ENCODE assay signal across 1 cellular context in the genomic region with DNA sequence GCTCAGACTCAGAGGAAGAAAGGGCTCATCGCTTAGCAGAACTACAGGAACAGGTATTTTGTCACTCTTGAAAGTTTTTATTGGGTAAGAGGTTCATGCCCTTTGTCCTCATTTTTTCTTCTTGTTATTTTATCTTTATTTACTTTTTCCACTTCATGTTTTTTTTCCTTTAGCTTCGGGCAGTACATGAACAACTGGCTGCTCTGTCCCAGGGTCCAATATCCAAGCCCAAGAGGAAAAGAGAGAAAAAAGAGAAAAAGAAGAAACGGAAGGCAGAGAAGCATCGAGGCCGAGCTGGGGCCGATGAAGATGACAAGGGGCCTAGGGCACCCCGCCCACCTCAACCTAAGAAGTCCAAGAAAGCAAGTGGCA.
TF ChIP-seq lines count a peak whose summit lies in the region.

No MANE protein-coding gene starts in this region.

TF ChIP-seq in HepG2, 621 proteins besides CTCF, POLR2A, EP300 and RAD21:
- TF ChIP-seq, protein P1, sequence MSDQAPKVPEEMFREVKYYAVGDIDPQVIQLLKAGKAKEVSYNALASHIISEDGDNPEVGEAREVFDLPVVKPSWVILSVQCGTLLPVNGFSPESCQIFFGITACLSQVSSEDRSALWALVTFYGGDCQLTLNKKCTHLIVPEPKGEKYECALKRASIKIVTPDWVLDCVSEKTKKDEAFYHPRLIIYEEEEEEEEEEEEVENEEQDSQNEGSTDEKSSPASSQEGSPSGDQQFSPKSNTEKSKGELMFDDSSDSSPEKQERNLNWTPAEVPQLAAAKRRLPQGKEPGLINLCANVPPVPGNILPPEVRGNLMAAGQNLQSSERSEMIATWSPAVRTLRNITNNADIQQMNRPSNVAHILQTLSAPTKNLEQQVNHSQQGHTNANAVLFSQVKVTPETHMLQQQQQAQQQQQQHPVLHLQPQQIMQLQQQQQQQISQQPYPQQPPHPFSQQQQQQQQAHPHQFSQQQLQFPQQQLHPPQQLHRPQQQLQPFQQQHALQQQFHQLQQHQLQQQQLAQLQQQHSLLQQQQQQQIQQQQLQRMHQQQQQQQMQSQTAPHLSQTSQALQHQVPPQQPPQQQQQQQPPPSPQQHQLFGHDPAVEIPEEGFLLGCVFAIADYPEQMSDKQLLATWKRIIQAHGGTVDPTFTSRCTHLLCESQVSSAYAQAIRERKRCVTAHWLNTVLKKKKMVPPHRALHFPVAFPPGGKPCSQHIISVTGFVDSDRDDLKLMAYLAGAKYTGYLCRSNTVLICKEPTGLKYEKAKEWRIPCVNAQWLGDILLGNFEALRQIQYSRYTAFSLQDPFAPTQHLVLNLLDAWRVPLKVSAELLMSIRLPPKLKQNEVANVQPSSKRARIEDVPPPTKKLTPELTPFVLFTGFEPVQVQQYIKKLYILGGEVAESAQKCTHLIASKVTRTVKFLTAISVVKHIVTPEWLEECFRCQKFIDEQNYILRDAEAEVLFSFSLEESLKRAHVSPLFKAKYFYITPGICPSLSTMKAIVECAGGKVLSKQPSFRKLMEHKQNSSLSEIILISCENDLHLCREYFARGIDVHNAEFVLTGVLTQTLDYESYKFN (CRISPR knock-in tag; conservative IDR thresholded peaks at IDR 0.05), result 0 out of 2 replicates have a peak, but pooled peaks have one; percentile 22
- TF ChIP-seq PPARG (CRISPR knock-in tag; conservative IDR thresholded peaks at IDR 0.05) (peak; percentile 64), SAP130 (CRISPR knock-in tag; IDR thresholded peaks at IDR 0.05; ENCODE audit: low read depth) (0 out of 2 replicates have a peak, but pooled peaks have one; percentile 4), RBM22 (optimal IDR thresholded peaks at IDR 0.05; ENCODE audit: low read length) (peak; percentile 1), ZNF737 (CRISPR knock-in tag; IDR thresholded peaks at IDR 0.05; ENCODE audit: borderline replicate concordance) (no peak), RBFOX2 (IDR thresholded peaks at IDR 0.05; ENCODE audit: low read depth, low read length) (peak; percentile 71), HMGXB3 (CRISPR knock-in tag; IDR thresholded peaks at IDR 0.05; ENCODE audit: borderline replicate concordance) (no peak), RXRB (CRISPR knock-in tag; IDR thresholded peaks at IDR 0.05; ENCODE audit: borderline replicate concordance) (peak; percentile 10; the same call in 1 of the 2 replicates), ZBTB43 (CRISPR knock-in tag; conservative IDR thresholded peaks at IDR 0.05) (no peak), HNF4A (CRISPR knock-in tag; IDR thresholded peaks at IDR 0.05) (peak; percentile 39)
- TF ChIP-seq, protein P2, sequence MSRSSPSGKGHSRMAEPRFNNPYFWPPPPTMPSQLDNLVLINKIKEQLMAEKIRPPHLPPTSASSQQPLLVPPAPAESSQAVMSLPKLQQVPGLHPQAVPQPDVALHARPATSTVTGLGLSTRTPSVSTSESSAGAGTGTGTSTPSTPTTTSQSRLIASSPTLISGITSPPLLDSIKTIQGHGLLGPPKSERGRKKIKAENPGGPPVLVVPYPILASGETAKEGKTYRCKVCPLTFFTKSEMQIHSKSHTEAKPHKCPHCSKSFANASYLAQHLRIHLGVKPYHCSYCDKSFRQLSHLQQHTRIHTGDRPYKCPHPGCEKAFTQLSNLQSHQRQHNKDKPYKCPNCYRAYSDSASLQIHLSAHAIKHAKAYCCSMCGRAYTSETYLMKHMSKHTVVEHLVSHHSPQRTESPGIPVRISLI (CRISPR knock-in tag; IDR thresholded peaks at IDR 0.05; ENCODE audit: borderline replicate concordance), result peak; percentile 30; the same call in 1 of the 2 replicates
- TF ChIP-seq, protein P3, sequence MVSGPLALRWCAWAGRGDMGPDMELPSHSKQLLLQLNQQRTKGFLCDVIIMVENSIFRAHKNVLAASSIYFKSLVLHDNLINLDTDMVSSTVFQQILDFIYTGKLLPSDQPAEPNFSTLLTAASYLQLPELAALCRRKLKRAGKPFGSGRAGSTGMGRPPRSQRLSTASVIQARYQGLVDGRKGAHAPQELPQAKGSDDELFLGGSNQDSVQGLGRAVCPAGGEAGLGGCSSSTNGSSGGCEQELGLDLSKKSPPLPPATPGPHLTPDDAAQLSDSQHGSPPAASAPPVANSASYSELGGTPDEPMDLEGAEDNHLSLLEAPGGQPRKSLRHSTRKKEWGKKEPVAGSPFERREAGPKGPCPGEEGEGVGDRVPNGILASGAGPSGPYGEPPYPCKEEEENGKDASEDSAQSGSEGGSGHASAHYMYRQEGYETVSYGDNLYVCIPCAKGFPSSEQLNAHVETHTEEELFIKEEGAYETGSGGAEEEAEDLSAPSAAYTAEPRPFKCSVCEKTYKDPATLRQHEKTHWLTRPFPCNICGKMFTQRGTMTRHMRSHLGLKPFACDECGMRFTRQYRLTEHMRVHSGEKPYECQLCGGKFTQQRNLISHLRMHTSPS (CRISPR knock-in tag; IDR thresholded peaks at IDR 0.05; ENCODE audit: low read depth), result no peak
